Comparison of ENCODE assay signal across 1 cellular context in genomic region chr7:131067220-131067619, GRCh38.
TF ChIP-seq lines count a peak whose summit lies in the region.

No MANE protein-coding gene starts in this region.

TF ChIP-seq in K562, 482 proteins besides CTCF, POLR2A, EP300 and RAD21 (continued from another document):
- TF ChIP-seq, protein P1, sequence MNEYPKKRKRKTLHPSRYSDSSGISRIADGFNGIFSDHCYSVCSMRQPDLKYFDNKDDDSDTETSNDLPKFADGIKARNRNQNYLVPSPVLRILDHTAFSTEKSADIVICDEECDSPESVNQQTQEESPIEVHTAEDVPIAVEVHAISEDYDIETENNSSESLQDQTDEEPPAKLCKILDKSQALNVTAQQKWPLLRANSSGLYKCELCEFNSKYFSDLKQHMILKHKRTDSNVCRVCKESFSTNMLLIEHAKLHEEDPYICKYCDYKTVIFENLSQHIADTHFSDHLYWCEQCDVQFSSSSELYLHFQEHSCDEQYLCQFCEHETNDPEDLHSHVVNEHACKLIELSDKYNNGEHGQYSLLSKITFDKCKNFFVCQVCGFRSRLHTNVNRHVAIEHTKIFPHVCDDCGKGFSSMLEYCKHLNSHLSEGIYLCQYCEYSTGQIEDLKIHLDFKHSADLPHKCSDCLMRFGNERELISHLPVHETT (CRISPR knock-in tag; conservative IDR thresholded peaks at IDR 0.05 in 1 of 2, IDR thresholded peaks at IDR 0.05 in 1 of 2), result no peak
- TF ChIP-seq MYC (IDR thresholded peaks at IDR 0.05; ENCODE audit: low read depth, low read length) (no peak), MYC (CRISPR knock-in tag; IDR thresholded peaks at IDR 0.05; ENCODE audit: borderline replicate concordance, low read depth) (no peak), SRSF1 (IDR thresholded peaks at IDR 0.05; ENCODE audit: low read depth, low read length) (no peak), IRF2 (CRISPR knock-in tag; IDR thresholded peaks at IDR 0.05) (no peak), ZNF431 (CRISPR knock-in tag; IDR thresholded peaks at IDR 0.05) (no peak), RAD51 (IDR thresholded peaks at IDR 0.05; ENCODE audit: borderline replicate concordance, low read depth) (0 out of 2 replicates have a peak, but pooled peaks have one; percentile 15), KDM5B (IDR thresholded peaks at IDR 0.05; ENCODE audit: insufficient replicate concordance, low read depth, low read length) (no peak), ZNF764 (CRISPR knock-in tag; IDR thresholded peaks at IDR 0.05; ENCODE audit: low read depth) (no peak), USF2 (CRISPR knock-in tag; IDR thresholded peaks at IDR 0.05) (peak; percentile 47; the same call in 1 of the 2 replicates), TCF7L2 (IDR thresholded peaks at IDR 0.05; ENCODE audit: low read depth, low read length) (no peak), MEIS2 (IDR thresholded peaks at IDR 0.05; ENCODE audit: partially characterized antibody) (no peak), NR4A1 (CRISPR knock-in tag; IDR thresholded peaks at IDR 0.05) (no peak), NR4A1 (tag; IDR thresholded peaks at IDR 0.05) (no peak)
- TF ChIP-seq, protein P2, sequence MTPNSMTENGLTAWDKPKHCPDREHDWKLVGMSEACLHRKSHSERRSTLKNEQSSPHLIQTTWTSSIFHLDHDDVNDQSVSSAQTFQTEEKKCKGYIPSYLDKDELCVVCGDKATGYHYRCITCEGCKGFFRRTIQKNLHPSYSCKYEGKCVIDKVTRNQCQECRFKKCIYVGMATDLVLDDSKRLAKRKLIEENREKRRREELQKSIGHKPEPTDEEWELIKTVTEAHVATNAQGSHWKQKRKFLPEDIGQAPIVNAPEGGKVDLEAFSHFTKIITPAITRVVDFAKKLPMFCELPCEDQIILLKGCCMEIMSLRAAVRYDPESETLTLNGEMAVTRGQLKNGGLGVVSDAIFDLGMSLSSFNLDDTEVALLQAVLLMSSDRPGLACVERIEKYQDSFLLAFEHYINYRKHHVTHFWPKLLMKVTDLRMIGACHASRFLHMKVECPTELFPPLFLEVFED (CRISPR knock-in tag; conservative IDR thresholded peaks at IDR 0.05), result no peak
